ENCODE assay signal across 10 cellular contexts in the genomic region with DNA sequence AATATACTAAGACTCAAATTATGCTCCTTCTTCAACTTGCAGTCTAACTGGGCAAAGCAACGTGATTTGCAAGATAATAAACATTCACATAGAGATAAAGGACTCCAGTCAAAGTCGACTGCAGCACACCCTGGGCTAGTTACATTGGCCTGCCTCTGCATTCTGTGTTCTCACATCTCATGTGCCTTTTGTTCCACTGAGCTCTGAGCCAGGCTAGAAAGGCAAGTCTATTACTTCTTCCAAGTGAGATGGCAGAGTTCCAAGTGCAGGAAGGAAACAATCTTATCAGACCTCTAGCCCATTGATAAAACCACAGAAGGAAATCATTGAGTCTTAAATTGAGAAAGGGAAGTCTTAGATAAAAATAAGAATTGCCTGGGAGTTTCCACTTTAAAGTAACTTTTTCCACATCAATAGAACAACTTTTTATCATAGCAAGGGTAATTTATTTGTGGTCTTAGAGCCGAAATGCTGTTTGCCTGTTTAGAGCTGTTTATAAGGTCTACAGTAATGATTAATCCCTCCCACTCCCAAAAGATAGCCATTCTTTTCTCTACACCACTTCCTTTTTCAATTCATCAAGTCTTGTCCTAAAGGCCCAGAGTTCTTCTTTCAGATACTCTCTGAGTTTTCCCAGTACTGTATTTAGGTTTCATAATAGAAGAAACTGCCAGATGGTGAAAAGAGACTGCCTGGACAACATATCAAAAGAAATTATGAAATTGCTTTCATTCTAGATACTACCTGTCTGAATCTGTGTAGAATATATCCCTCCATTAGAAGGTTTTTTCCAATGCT.
DNase-seq lines count a peak whose midpoint lies in the region; ATAC-seq, FAIRE-seq and TF ChIP-seq lines count a peak whose summit lies in the region.
"Had no signal": no experiment of that assay in that cellular context is flagged by ENCODE, and none has a peak within 500 bp of the region (broad histone marks: within the 10 kb centered on the region; RNA-seq: fewer than 3 reads in every experiment).

No MANE protein-coding gene starts in this region.

- H3K4me1 Mint-ChIP-seq in glutamatergic neuron (ENCODE audit: low read depth, unreplicated experiment): no peaks in the 10 kb centered on the region

- peak; percentile 43 for FAIRE-seq in A549 (lab: Jason Lieb, UNC)

- H3K36me3 ChIP-seq in BE2C: no peaks in the 10 kb centered on the region
- H3K36me3 ChIP-seq: Peyer's patch had no signal

- DNase-seq in A549 (ENCODE audit: low read depth in 1 of 2, low spot score in 1 of 2): no peak
- DNase-seq in astrocyte of the spinal cord (ENCODE audit: low read depth, low spot score): peak; percentile 43
- DNase-seq in islet precursor cell: no peak
- DNase-seq in NCI-H345 treated with DMSO at 0.1 percent for 48 hours (lab: John Stamatoyannopoulos, UW; ENCODE audit: unreplicated experiment): no peak
- DNase-seq in BE2C: no peak
- DNase-seq in glutamatergic neuron: no peak
- DNase-seq: retina had no signal

- in situ Hi-C loops in astrocyte of the spinal cord (cut with HindIII; ENCODE audit: low sequenced_read_pairs): no loop called here

- no peaks in the 10 kb centered on the region for H3K27me3 ChIP-seq in BE2C
- H3K27me3 ChIP-seq: Peyer's patch had no signal

- TF ChIP-seq RAD21 in A549 (conservative IDR thresholded peaks at IDR 0.05 in 1 of 2, IDR thresholded peaks at IDR 0.05 in 1 of 2): no peak

- H3K4me1 ChIP-seq in A549 (no peaks in the 10 kb centered on the region), BE2C (no peaks in the 10 kb centered on the region)
- H3K4me1 ChIP-seq: Peyer's patch had no signal

- CTCF ChIA-PET in A549 (lab: Yijun Ruan, JAX): no interaction called here

- no peak for TF ChIP-seq EP300 in A549 (IDR thresholded peaks at IDR 0.05)

- no peaks in the 10 kb centered on the region for H3K36me3 Mint-ChIP-seq in glutamatergic neuron (ENCODE audit: unreplicated experiment)

- H3K4me3 ChIP-seq in A549 (no peak overlapping the region), astrocyte of the spinal cord (ENCODE audit: low read depth, low read length) (no peak overlapping the region), BE2C (ENCODE audit: low read depth, low read length) (no peak overlapping the region)
- H3K4me3 ChIP-seq: Peyer's patch had no signal

- no peak overlapping the region for H3K4me3 Mint-ChIP-seq in glutamatergic neuron (ENCODE audit: unreplicated experiment)

- WGBS in A549 (ENCODE audit: missing lambda C conversion rate): 0% methylated on average over 3 of the region's 3 CpGs

- ATAC-seq in A549 (no peak), GM19452 (IDR thresholded peaks at IDR 0.05; ENCODE audit: unreplicated experiment) (peak; percentile 63), HG03135 (IDR thresholded peaks at IDR 0.05; ENCODE audit: unreplicated experiment) (peak; percentile 70)

- H3K9me3 ChIP-seq in A549: no peaks in the 10 kb centered on the region
- no peaks in the 10 kb centered on the region for H3K9me3 ChIP-seq in BE2C
- H3K9me3 ChIP-seq: Peyer's patch had no signal

- POLR2A ChIA-PET in A549 (lab: Yijun Ruan, JAX): no interaction called here

- H3K27ac Mint-ChIP-seq in glutamatergic neuron (ENCODE audit: unreplicated experiment): no peak overlapping the region

- TF ChIP-seq CTCF in A549 (IDR thresholded peaks at IDR 0.05): no peak
- TF ChIP-seq CTCF in astrocyte of the spinal cord (IDR thresholded peaks at IDR 0.05; ENCODE audit: low read depth, low read length): no peak
- TF ChIP-seq CTCF in BE2C (IDR thresholded peaks at IDR 0.05; ENCODE audit: low read depth, low read length): no peak
- no peak for TF ChIP-seq CTCF in glutamatergic neuron (IDR thresholded peaks at IDR 0.05; ENCODE audit: partially characterized antibody, unreplicated experiment)

- no peak overlapping the region for H3K27ac ChIP-seq in A549
- H3K27ac ChIP-seq: Peyer's patch had no signal

- H3K27me3 Mint-ChIP-seq in glutamatergic neuron (ENCODE audit: unreplicated experiment): no peaks in the 10 kb centered on the region

- H3K9me3 Mint-ChIP-seq in glutamatergic neuron (ENCODE audit: unreplicated experiment): no peaks in the 10 kb centered on the region

- H3K4me2 ChIP-seq in A549: no peak overlapping the region

- TF ChIP-seq POLR2A in A549 (IDR thresholded peaks at IDR 0.05; ENCODE audit: low read length): no peak

TF ChIP-seq in A549, 52 proteins besides CTCF, POLR2A, EP300 and RAD21:
- TF ChIP-seq REST (IDR thresholded peaks at IDR 0.05): no peak
- no peak for TF ChIP-seq ESRRA (IDR thresholded peaks at IDR 0.05; ENCODE audit: borderline replicate concordance, low read length)
- TF ChIP-seq USF2 (IDR thresholded peaks at IDR 0.05): no peak
- TF ChIP-seq JUN (IDR thresholded peaks at IDR 0.05): no peak
- TF ChIP-seq SMC3 (IDR thresholded peaks at IDR 0.05): no peak
- no peak for TF ChIP-seq CBX8 (IDR thresholded peaks at IDR 0.05)
- no peak for TF ChIP-seq EHF (CRISPR knock-in tag; IDR thresholded peaks at IDR 0.05)
- TF ChIP-seq, protein P1, sequence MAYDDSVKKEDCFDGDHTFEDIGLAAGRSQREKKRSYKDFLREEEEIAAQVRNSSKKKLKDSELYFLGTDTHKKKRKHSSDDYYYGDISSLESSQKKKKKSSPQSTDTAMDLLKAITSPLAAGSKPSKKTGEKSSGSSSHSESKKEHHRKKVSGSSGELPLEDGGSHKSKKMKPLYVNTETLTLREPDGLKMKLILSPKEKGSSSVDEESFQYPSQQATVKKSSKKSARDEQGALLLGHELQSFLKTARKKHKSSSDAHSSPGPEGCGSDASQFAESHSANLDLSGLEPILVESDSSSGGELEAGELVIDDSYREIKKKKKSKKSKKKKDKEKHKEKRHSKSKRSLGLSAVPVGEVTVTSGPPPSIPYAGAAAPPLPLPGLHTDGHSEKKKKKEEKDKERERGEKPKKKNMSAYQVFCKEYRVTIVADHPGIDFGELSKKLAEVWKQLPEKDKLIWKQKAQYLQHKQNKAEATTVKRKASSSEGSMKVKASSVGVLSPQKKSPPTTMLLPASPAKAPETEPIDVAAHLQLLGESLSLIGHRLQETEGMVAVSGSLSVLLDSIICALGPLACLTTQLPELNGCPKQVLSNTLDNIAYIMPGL (CRISPR knock-in tag; IDR thresholded peaks at IDR 0.05; ENCODE audit: borderline replicate concordance): no peak
- TF ChIP-seq POLR2AphosphoS2 (conservative IDR thresholded peaks at IDR 0.05; ENCODE audit: low read length): no peak
- TF ChIP-seq SREBF2 (IDR thresholded peaks at IDR 0.05): no peak
- TF ChIP-seq KDM1A (IDR thresholded peaks at IDR 0.05; ENCODE audit: low read depth): no peak

Comparison
In these comparisons a context has a peak if more than half of its experiments do, and no peak if none do; other contexts are left out.
1. ATAC-seq: peak in GM19452 (single experiment) and HG03135 (single experiment); none in A549 (0 of 2).